17 cellular contexts compared by ENCODE assay signal in genomic region chr6:90105766-90106165, GRCh38.
DNase-seq lines count a peak whose midpoint lies in the region; ATAC-seq and TF ChIP-seq lines count a peak whose summit lies in the region.
"Had no signal": no experiment of that assay in that cellular context is flagged by ENCODE, and none has a peak within 500 bp of the region (broad histone marks: within the 10 kb centered on the region; RNA-seq: fewer than 3 reads in every experiment).

No MANE protein-coding gene starts in this region.

- no peaks in the 10 kb centered on the region for H3K9me3 Mint-ChIP-seq in activated naive CD4-positive, alpha-beta T cell treated with anti-CD3 and anti-CD28 coated beads for 36 hours
- peaks cover 7% of the 10 kb centered on the region for H3K9me3 Mint-ChIP-seq in activated T-helper 1 cell treated with anti-CD3 and anti-CD28 coated beads, Interleukin-12 subunit alpha, Interleukin-12 subunit beta, Interleukin-2, Interleukin-4 antibody, amounts not matched to agents 30 ng/mL and 10 ng/mL and 1 ng/mL, durations not matched to agents 14 hours and 24 hours and 36 hours
- H3K9me3 Mint-ChIP-seq in stimulated activated naive B cell treated with anti-CD40 and anti-IgM and Interleukin-4, amounts not matched to agents 10 μg/mL and 1 μg/mL and 100 μg/mL, for 72 hours, result peaks cover 5 to 7% of the 10 kb centered on the region in 2 donors

- intact Hi-C loops in activated naive CD4-positive, alpha-beta T cell treated with anti-CD3 and anti-CD28 coated beads for 36 hours (cut with micrococcal nuclease), result loop anchor here (1.0 kb wide), 1 partner anchor 57 kb away; no protein-coding TSS in a partner anchor
- intact Hi-C loops in activated T-helper 1 cell treated with anti-CD3 and anti-CD28 coated beads, Interleukin-12 subunit alpha, Interleukin-12 subunit beta, Interleukin-2, Interleukin-4 antibody, amounts not matched to agents 30 ng/mL and 10 ng/mL and 1 ng/mL, durations not matched to agents 14 hours and 24 hours and 36 hours (cut with micrococcal nuclease), result loop anchor here (1.0 kb wide), 3 partner anchors 40 to 169 kb away; no protein-coding TSS in a partner anchor
- intact Hi-C loops in testis (cut with DNase I; ENCODE audit: low total_unique reads), result no loop called here
- intact Hi-C loops in A673 (cut with micrococcal nuclease; ENCODE audit: unreplicated experiment), result no loop called here

- H3K27ac Mint-ChIP-seq in activated naive CD4-positive, alpha-beta T cell treated with anti-CD3 and anti-CD28 coated beads for 36 hours, result peak overlapping the region; percentile 56
- H3K27ac Mint-ChIP-seq in activated T-helper 1 cell treated with anti-CD3 and anti-CD28 coated beads, Interleukin-12 subunit alpha, Interleukin-12 subunit beta, Interleukin-2, Interleukin-4 antibody, amounts not matched to agents 30 ng/mL and 10 ng/mL and 1 ng/mL, durations not matched to agents 14 hours and 24 hours and 36 hours, result peak overlapping the region; percentile 32
- H3K27ac Mint-ChIP-seq in stimulated activated naive B cell treated with anti-CD40 and anti-IgM and Interleukin-4, amounts not matched to agents 10 μg/mL and 1 μg/mL and 100 μg/mL, for 72 hours, result peak overlapping the region; percentile 25

- H3K4me1 ChIP-seq in testis (no peaks in the 10 kb centered on the region), A673 (ENCODE audit: insufficient read depth, low read length, poor library complexity, severe bottlenecking) (no peaks in the 10 kb centered on the region)
- H3K4me1 ChIP-seq: vagina had no signal

- DNase-seq in activated naive CD4-positive, alpha-beta T cell treated with anti-CD3 and anti-CD28 coated beads for 36 hours, result no peak
- no peak for DNase-seq in activated naive CD4-positive, alpha-beta T cell treated with Interleukin-2 at 50 U/mL for 16 hours
- DNase-seq in NB4 (ENCODE audit: low read depth) (peak; percentile 81), testis (no peak), A673 (ENCODE audit: low spot score) (no peak), NCI-H2107 (lab: John Stamatoyannopoulos, UW) (no peak)
- no peak for DNase-seq in activated T-helper 1 cell treated with anti-CD3 and anti-CD28 coated beads, Interleukin-12 subunit alpha, Interleukin-12 subunit beta, Interleukin-2, Interleukin-4 antibody, amounts not matched to agents 30 ng/mL and 10 ng/mL and 1 ng/mL, durations not matched to agents 14 hours and 24 hours and 36 hours (ENCODE audit: low spot score)
- no peak for DNase-seq in stimulated activated naive B cell treated with anti-CD40 and anti-IgM and Interleukin-4, amounts not matched to agents 10 μg/mL and 1 μg/mL and 100 μg/mL, for 72 hours
- DNase-seq: activated CD8-positive, alpha-beta memory T cell treated with anti-CD3 and anti-CD28 coated beads, Interleukin-2, amount 50 U/mL, for 48 hours; caudate nucleus; NCI-H748 treated with DMSO at 0.1 percent for 48 hours; occipital lobe; T-helper 1 cell had no signal

- H3K27me3 ChIP-seq in testis (no peaks in the 10 kb centered on the region), A673 (replicated peaks; ENCODE audit: insufficient read depth, low read depth, low read length, poor library complexity) (peaks cover 4% of the 10 kb centered on the region)
- H3K27me3 ChIP-seq: right atrium auricular region, vagina had no signal

- H3K36me3 ChIP-seq in testis (ENCODE audit: low read depth, missing control alignments), result no peaks in the 10 kb centered on the region
- H3K36me3 ChIP-seq in A673 (ENCODE audit: insufficient read depth, low read length, poor library complexity, severe bottlenecking), result no peaks in the 10 kb centered on the region
- H3K36me3 ChIP-seq: right atrium auricular region, vagina had no signal

- peaks cover 22% of the 10 kb centered on the region for H3K36me3 Mint-ChIP-seq in activated naive CD4-positive, alpha-beta T cell treated with anti-CD3 and anti-CD28 coated beads for 36 hours (ENCODE audit: low read depth)
- H3K36me3 Mint-ChIP-seq in activated T-helper 1 cell treated with anti-CD3 and anti-CD28 coated beads, Interleukin-12 subunit alpha, Interleukin-12 subunit beta, Interleukin-2, Interleukin-4 antibody, amounts not matched to agents 30 ng/mL and 10 ng/mL and 1 ng/mL, durations not matched to agents 14 hours and 24 hours and 36 hours (ENCODE audit: low read depth), result peaks cover 31% of the 10 kb centered on the region
- H3K36me3 Mint-ChIP-seq in stimulated activated naive B cell treated with anti-CD40 and anti-IgM and Interleukin-4, amounts not matched to agents 10 μg/mL and 1 μg/mL and 100 μg/mL, for 72 hours, result peaks cover 17 to 35% of the 10 kb centered on the region in 2 donors

- H3K4me3 ChIP-seq in NB4 (ENCODE audit: low read depth, low read length) (no peak overlapping the region), testis (no peak overlapping the region), A673 (ENCODE audit: low read depth, low read length, poor library complexity, severe bottlenecking) (no peak overlapping the region)
- H3K4me3 ChIP-seq: GM12878, right atrium auricular region, vagina had no signal

- no peak overlapping the region for H3K4me3 Mint-ChIP-seq in activated naive CD4-positive, alpha-beta T cell treated with anti-CD3 and anti-CD28 coated beads for 36 hours
- peak overlapping the region; percentile 25 for H3K4me3 Mint-ChIP-seq in activated T-helper 1 cell treated with anti-CD3 and anti-CD28 coated beads, Interleukin-12 subunit alpha, Interleukin-12 subunit beta, Interleukin-2, Interleukin-4 antibody, amounts not matched to agents 30 ng/mL and 10 ng/mL and 1 ng/mL, durations not matched to agents 14 hours and 24 hours and 36 hours
- no peak overlapping the region for H3K4me3 Mint-ChIP-seq in stimulated activated naive B cell treated with anti-CD40 and anti-IgM and Interleukin-4, amounts not matched to agents 10 μg/mL and 1 μg/mL and 100 μg/mL, for 72 hours

- no TSS peak for BruUV-seq in A673 (replicated peaks; lab: Mats Ljungman, UMichigan)

- CTCF ChIA-PET in activated naive CD4-positive, alpha-beta T cell treated with anti-CD3 and anti-CD28 coated beads for 36 hours (lab: Charles Lee), result interaction anchor here (0.5 to 3.1 kb wide), 10 partner anchors 8 to 756 kb away, joined by 3 to 14 read pairs (median 4); no protein-coding TSS in a partner anchor
- CTCF ChIA-PET in A673 (lab: Charles Lee), result no interaction called here

- H3K27ac ChIP-seq in testis (no peak overlapping the region), A673 (ENCODE audit: low read depth, low read length, poor library complexity, severe bottlenecking) (no peak overlapping the region)
- H3K27ac ChIP-seq: right atrium auricular region, RWPE1, vagina had no signal

- no peaks in the 10 kb centered on the region for H3K27me3 Mint-ChIP-seq in activated naive CD4-positive, alpha-beta T cell treated with anti-CD3 and anti-CD28 coated beads for 36 hours (ENCODE audit: low read depth)
- H3K27me3 Mint-ChIP-seq in activated T-helper 1 cell treated with anti-CD3 and anti-CD28 coated beads, Interleukin-12 subunit alpha, Interleukin-12 subunit beta, Interleukin-2, Interleukin-4 antibody, amounts not matched to agents 30 ng/mL and 10 ng/mL and 1 ng/mL, durations not matched to agents 14 hours and 24 hours and 36 hours (ENCODE audit: insufficient read depth), result no peaks in the 10 kb centered on the region
- no peaks in the 10 kb centered on the region for H3K27me3 Mint-ChIP-seq in stimulated activated naive B cell treated with anti-CD40 and anti-IgM and Interleukin-4, amounts not matched to agents 10 μg/mL and 1 μg/mL and 100 μg/mL, for 72 hours

- POLR2A ChIA-PET in A673 (lab: Charles Lee; ENCODE audit: low non-redundant PET), result interaction anchor here (0.6 kb wide), 1 partner anchor 204 kb away, joined by 3 read pairs; no protein-coding TSS in a partner anchor

- no peaks in the 10 kb centered on the region for H3K9me3 ChIP-seq in testis
- no peaks in the 10 kb centered on the region for H3K9me3 ChIP-seq in A673 (ENCODE audit: low read depth, low read length, poor library complexity, severe bottlenecking)
- H3K9me3 ChIP-seq: right atrium auricular region, vagina had no signal

- peaks cover 91% of the 10 kb centered on the region for H3K4me1 Mint-ChIP-seq in activated naive CD4-positive, alpha-beta T cell treated with anti-CD3 and anti-CD28 coated beads for 36 hours (ENCODE audit: low read depth)
- peaks cover 77% of the 10 kb centered on the region for H3K4me1 Mint-ChIP-seq in activated T-helper 1 cell treated with anti-CD3 and anti-CD28 coated beads, Interleukin-12 subunit alpha, Interleukin-12 subunit beta, Interleukin-2, Interleukin-4 antibody, amounts not matched to agents 30 ng/mL and 10 ng/mL and 1 ng/mL, durations not matched to agents 14 hours and 24 hours and 36 hours (ENCODE audit: low read depth)
- H3K4me1 Mint-ChIP-seq in stimulated activated naive B cell treated with anti-CD40 and anti-IgM and Interleukin-4, amounts not matched to agents 10 μg/mL and 1 μg/mL and 100 μg/mL, for 72 hours, result peaks cover 46 to 93% of the 10 kb centered on the region in 2 donors

- TF ChIP-seq POLR2A in NB4 (IDR thresholded peaks at IDR 0.05; ENCODE audit: extremely low read depth, insufficient read length) (no peak), testis (IDR thresholded peaks at IDR 0.05) (no peak)

- no peak for ATAC-seq in stimulated activated naive B cell treated with anti-CD40 and anti-IgM and Interleukin-4, amounts not matched to agents 10 μg/mL and 1 μg/mL and 100 μg/mL, for 72 hours (replicated peaks)
- ATAC-seq: GM12878 had no signal

- TF ChIP-seq CTCF in NB4 (IDR thresholded peaks at IDR 0.05; ENCODE audit: low read depth, low read length), result no peak
- TF ChIP-seq CTCF in testis (IDR thresholded peaks at IDR 0.05), result no peak
- TF ChIP-seq CTCF in A673 (conservative IDR thresholded peaks at IDR 0.05; ENCODE audit: low read depth, low read length), result no peak

Comparison
In these comparisons a context has a peak if more than half of its experiments do, and no peak if none do; other contexts are left out.
1. intact Hi-C loops: an anchor here in activated naive CD4-positive, alpha-beta T cell treated with anti-CD3 and anti-CD28 coated beads for 36 hours (1.0 kb wide) and activated T-helper 1 cell treated with anti-CD3 and anti-CD28 coated beads, Interleukin-12 subunit alpha, Interleukin-12 subunit beta, Interleukin-2, Interleukin-4 antibody, amounts not matched to agents 30 ng/mL and 10 ng/mL and 1 ng/mL, durations not matched to agents 14 hours and 24 hours and 36 hours (1.0 kb wide); none called in testis and A673.